21 cellular contexts compared by ENCODE assay signal in genomic region chr19:1999856-2000515, GRCh38.
"Had no signal": no experiment of that assay in that cellular context is flagged by ENCODE, and none has a peak within 500 bp of the region (broad histone marks: within the 10 kb centered on the region; RNA-seq: fewer than 3 reads in every experiment).

No MANE protein-coding gene starts in this region.

- H3K4me1 ChIP-seq: gastroesophageal sphincter, heart right ventricle, lower lobe of right lung, spleen, upper lobe of left lung had no signal

- FAIRE-seq: kidney had no signal

- H3K9me3 ChIP-seq: gastroesophageal sphincter, heart right ventricle, lower lobe of right lung, mucosa of descending colon, spleen, upper lobe of left lung had no signal

- H3K27ac ChIP-seq: epithelial cell of prostate, gastroesophageal sphincter, heart right ventricle, lower lobe of right lung, spleen, upper lobe of left lung had no signal

- H3K4me3 ChIP-seq: gastroesophageal sphincter, heart right ventricle, lower lobe of right lung, mucosa of descending colon, spleen, upper lobe of left lung had no signal

- DNase-seq: activated B cell treated with CpG ODN at 0.5 μM for 24 hours; activated CD4-positive, alpha-beta memory T cell treated with anti-CD3 and anti-CD28 coated beads for 36 hours; activated CD4-positive, alpha-beta T cell treated with anti-CD3 and anti-CD28 coated beads for 36 hours; activated gamma-delta T cell; activated naive CD4-positive, alpha-beta T cell treated with anti-CD3 and anti-CD28 coated beads, Interleukin-2, amount 50 U/mL, for 16 hours; activated naive CD8-positive, alpha-beta T cell treated with anti-CD3 and anti-CD28 coated beads, Interleukin-2, amount 50 U/mL, for 24 hours; heart right ventricle; kidney; lower lobe of right lung; mesendoderm; mucosa of descending colon; occipital lobe; retina; spleen; stimulated activated CD4-positive, alpha-beta T cell treated with anti-CD3 and anti-CD28 coated beads, Interleukin-4, amount 100 ng/mL, for 1 hour; stimulated activated naive CD8-positive, alpha-beta T cell treated with anti-CD3 and anti-CD28 coated beads, Interleukin-15, Interleukin-2, amounts not matched to agents 100 U/mL and 50 U/mL, for 24 hours; T1000 had no signal

- H3K27me3 ChIP-seq: gastroesophageal sphincter, heart right ventricle, spleen, upper lobe of left lung had no signal

- ATAC-seq: activated CD4-positive, alpha-beta T cell treated with anti-CD3 and anti-CD28 coated beads for 36 hours; activated naive CD8-positive, alpha-beta T cell treated with anti-CD3 and anti-CD28 coated beads, Interleukin-2, amount 50 U/mL, for 24 hours; gastroesophageal sphincter; left lobe of liver; stimulated activated naive CD8-positive, alpha-beta T cell treated with anti-CD3 and anti-CD28 coated beads, Interleukin-15, Interleukin-2, amounts not matched to agents 100 U/mL and 50 U/mL, for 24 hours had no signal
